In the genomic region with DNA sequence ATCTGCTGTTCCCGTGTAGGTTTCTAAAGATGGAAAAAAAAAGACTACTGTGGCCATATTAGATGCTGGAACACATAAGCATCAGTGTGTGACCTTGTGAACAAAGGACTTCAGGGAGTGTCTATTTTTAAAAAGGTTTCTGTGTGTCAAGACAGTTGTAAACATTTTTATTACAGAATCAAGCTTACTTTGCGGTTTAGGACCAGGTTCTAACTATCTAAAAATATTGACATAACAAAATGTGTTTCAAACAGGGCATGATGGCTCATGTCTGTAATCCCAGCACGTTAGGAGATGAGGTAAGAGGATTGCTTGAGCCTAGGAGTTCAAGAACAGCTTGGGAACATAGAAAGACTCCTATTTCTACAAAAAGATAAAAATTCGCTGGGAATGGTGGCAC, we compare ENCODE assay signal across 1 cellular context.
TF ChIP-seq lines count a peak whose summit lies in the region.

No MANE protein-coding gene starts in this region.

TF ChIP-seq in HepG2, 621 proteins besides CTCF, POLR2A, EP300 and RAD21 (continues in another document):
- no peak for TF ChIP-seq SOX13 (IDR thresholded peaks at IDR 0.05)
- peak in 1 of 2 experiments; percentile 83; a peak in 1 of 4 replicates for TF ChIP-seq SOX13 (CRISPR knock-in tag; conservative IDR thresholded peaks at IDR 0.05 in 1 of 2, IDR thresholded peaks at IDR 0.05 in 1 of 2)
- peak; percentile 70; the same call in 1 of the 2 replicates for TF ChIP-seq RXRB (CRISPR knock-in tag; IDR thresholded peaks at IDR 0.05; ENCODE audit: borderline replicate concordance)
- TF ChIP-seq, protein P1, sequence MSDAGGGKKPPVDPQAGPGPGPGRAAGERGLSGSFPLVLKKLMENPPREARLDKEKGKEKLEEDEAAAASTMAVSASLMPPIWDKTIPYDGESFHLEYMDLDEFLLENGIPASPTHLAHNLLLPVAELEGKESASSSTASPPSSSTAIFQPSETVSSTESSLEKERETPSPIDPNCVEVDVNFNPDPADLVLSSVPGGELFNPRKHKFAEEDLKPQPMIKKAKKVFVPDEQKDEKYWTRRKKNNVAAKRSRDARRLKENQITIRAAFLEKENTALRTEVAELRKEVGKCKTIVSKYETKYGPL (CRISPR knock-in tag; IDR thresholded peaks at IDR 0.05), result no peak
- TF ChIP-seq FOXA1 (IDR thresholded peaks at IDR 0.05), result no peak
- TF ChIP-seq FOXA1 (CRISPR knock-in tag; IDR thresholded peaks at IDR 0.05), result peak; percentile 35; the same call in 1 of the 2 replicates
- TF ChIP-seq, protein P2, sequence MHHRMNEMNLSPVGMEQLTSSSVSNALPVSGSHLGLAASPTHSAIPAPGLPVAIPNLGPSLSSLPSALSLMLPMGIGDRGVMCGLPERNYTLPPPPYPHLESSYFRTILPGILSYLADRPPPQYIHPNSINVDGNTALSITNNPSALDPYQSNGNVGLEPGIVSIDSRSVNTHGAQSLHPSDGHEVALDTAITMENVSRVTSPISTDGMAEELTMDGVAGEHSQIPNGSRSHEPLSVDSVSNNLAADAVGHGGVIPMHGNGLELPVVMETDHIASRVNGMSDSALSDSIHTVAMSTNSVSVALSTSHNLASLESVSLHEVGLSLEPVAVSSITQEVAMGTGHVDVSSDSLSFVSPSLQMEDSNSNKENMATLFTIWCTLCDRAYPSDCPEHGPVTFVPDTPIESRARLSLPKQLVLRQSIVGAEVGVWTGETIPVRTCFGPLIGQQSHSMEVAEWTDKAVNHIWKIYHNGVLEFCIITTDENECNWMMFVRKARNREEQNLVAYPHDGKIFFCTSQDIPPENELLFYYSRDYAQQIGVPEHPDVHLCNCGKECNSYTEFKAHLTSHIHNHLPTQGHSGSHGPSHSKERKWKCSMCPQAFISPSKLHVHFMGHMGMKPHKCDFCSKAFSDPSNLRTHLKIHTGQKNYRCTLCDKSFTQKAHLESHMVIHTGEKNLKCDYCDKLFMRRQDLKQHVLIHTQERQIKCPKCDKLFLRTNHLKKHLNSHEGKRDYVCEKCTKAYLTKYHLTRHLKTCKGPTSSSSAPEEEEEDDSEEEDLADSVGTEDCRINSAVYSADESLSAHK (CRISPR knock-in tag; IDR thresholded peaks at IDR 0.05; ENCODE audit: borderline replicate concordance), result no peak
- 0 out of 2 replicates have a peak, but pooled peaks have one; percentile 26 for TF ChIP-seq KAT8 (CRISPR knock-in tag; IDR thresholded peaks at IDR 0.05)
- TF ChIP-seq MIER3 (CRISPR knock-in tag; IDR thresholded peaks at IDR 0.05; ENCODE audit: borderline replicate concordance), result 0 out of 2 replicates have a peak, but pooled peaks have one; percentile 51
- peak; percentile 58; the same call in 1 of the 2 replicates for TF ChIP-seq TBX3 (IDR thresholded peaks at IDR 0.05; ENCODE audit: borderline replicate concordance)
- no peak for TF ChIP-seq MLLT10 (CRISPR knock-in tag; IDR thresholded peaks at IDR 0.05)
- peak; percentile 15 for TF ChIP-seq TEAD3 (CRISPR knock-in tag; optimal IDR thresholded peaks at IDR 0.05; ENCODE audit: borderline replicate concordance)
- TF ChIP-seq, protein P3, sequence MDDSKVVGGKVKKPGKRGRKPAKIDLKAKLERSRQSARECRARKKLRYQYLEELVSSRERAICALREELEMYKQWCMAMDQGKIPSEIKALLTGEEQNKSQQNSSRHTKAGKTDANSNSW (CRISPR knock-in tag; IDR thresholded peaks at IDR 0.05; ENCODE audit: borderline replicate concordance), result no peak
- no peak for TF ChIP-seq ZC3H13 (CRISPR knock-in tag; IDR thresholded peaks at IDR 0.05)
- no peak for TF ChIP-seq ARNTL (CRISPR knock-in tag; IDR thresholded peaks at IDR 0.05)
- TF ChIP-seq SMC3 (IDR thresholded peaks at IDR 0.05; ENCODE audit: low read length), result peak; percentile 8; the same call in 1 of the 2 replicates
- 0 out of 2 replicates have a peak, but pooled peaks have one; percentile 36 for TF ChIP-seq THAP11 (CRISPR knock-in tag; IDR thresholded peaks at IDR 0.05)
- no peak for TF ChIP-seq MYNN (CRISPR knock-in tag; IDR thresholded peaks at IDR 0.05; ENCODE audit: low read depth)
- TF ChIP-seq MTA1 (CRISPR knock-in tag; IDR thresholded peaks at IDR 0.05; ENCODE audit: borderline replicate concordance), result no peak
- TF ChIP-seq, protein P4, sequence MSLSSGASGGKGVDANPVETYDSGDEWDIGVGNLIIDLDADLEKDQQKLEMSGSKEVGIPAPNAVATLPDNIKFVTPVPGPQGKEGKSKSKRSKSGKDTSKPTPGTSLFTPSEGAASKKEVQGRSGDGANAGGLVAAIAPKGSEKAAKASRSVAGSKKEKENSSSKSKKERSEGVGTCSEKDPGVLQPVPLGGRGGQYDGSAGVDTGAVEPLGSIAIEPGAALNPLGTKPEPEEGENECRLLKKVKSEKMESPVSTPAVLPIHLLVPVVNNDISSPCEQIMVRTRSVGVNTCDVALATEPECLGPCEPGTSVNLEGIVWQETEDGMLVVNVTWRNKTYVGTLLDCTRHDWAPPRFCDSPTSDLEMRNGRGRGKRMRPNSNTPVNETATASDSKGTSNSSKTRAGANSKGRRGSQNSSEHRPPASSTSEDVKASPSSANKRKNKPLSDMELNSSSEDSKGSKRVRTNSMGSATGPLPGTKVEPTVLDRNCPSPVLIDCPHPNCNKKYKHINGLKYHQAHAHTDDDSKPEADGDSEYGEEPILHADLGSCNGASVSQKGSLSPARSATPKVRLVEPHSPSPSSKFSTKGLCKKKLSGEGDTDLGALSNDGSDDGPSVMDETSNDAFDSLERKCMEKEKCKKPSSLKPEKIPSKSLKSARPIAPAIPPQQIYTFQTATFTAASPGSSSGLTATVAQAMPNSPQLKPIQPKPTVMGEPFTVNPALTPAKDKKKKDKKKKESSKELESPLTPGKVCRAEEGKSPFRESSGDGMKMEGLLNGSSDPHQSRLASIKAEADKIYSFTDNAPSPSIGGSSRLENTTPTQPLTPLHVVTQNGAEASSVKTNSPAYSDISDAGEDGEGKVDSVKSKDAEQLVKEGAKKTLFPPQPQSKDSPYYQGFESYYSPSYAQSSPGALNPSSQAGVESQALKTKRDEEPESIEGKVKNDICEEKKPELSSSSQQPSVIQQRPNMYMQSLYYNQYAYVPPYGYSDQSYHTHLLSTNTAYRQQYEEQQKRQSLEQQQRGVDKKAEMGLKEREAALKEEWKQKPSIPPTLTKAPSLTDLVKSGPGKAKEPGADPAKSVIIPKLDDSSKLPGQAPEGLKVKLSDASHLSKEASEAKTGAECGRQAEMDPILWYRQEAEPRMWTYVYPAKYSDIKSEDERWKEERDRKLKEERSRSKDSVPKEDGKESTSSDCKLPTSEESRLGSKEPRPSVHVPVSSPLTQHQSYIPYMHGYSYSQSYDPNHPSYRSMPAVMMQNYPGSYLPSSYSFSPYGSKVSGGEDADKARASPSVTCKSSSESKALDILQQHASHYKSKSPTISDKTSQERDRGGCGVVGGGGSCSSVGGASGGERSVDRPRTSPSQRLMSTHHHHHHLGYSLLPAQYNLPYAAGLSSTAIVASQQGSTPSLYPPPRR (CRISPR knock-in tag; IDR thresholded peaks at IDR 0.05; ENCODE audit: borderline replicate concordance), result peak; percentile 84
- TF ChIP-seq ZBTB1 (CRISPR knock-in tag; IDR thresholded peaks at IDR 0.05; ENCODE audit: borderline replicate concordance), result no peak
- TF ChIP-seq EED (CRISPR knock-in tag; IDR thresholded peaks at IDR 0.05), result no peak
- TF ChIP-seq SAP130 (CRISPR knock-in tag; IDR thresholded peaks at IDR 0.05; ENCODE audit: low read depth), result peak; percentile 82
- TF ChIP-seq ZNF773 (CRISPR knock-in tag; IDR thresholded peaks at IDR 0.05; ENCODE audit: borderline replicate concordance), result no peak
- no peak for TF ChIP-seq TRIM24 (CRISPR knock-in tag; IDR thresholded peaks at IDR 0.05)
- TF ChIP-seq, protein P5, sequence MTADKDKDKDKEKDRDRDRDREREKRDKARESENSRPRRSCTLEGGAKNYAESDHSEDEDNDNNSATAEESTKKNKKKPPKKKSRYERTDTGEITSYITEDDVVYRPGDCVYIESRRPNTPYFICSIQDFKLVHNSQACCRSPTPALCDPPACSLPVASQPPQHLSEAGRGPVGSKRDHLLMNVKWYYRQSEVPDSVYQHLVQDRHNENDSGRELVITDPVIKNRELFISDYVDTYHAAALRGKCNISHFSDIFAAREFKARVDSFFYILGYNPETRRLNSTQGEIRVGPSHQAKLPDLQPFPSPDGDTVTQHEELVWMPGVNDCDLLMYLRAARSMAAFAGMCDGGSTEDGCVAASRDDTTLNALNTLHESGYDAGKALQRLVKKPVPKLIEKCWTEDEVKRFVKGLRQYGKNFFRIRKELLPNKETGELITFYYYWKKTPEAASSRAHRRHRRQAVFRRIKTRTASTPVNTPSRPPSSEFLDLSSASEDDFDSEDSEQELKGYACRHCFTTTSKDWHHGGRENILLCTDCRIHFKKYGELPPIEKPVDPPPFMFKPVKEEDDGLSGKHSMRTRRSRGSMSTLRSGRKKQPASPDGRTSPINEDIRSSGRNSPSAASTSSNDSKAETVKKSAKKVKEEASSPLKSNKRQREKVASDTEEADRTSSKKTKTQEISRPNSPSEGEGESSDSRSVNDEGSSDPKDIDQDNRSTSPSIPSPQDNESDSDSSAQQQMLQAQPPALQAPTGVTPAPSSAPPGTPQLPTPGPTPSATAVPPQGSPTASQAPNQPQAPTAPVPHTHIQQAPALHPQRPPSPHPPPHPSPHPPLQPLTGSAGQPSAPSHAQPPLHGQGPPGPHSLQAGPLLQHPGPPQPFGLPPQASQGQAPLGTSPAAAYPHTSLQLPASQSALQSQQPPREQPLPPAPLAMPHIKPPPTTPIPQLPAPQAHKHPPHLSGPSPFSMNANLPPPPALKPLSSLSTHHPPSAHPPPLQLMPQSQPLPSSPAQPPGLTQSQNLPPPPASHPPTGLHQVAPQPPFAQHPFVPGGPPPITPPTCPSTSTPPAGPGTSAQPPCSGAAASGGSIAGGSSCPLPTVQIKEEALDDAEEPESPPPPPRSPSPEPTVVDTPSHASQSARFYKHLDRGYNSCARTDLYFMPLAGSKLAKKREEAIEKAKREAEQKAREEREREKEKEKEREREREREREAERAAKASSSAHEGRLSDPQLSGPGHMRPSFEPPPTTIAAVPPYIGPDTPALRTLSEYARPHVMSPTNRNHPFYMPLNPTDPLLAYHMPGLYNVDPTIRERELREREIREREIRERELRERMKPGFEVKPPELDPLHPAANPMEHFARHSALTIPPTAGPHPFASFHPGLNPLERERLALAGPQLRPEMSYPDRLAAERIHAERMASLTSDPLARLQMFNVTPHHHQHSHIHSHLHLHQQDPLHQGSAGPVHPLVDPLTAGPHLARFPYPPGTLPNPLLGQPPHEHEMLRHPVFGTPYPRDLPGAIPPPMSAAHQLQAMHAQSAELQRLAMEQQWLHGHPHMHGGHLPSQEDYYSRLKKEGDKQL (CRISPR knock-in tag; IDR thresholded peaks at IDR 0.05; ENCODE audit: low read depth), result peak; percentile 89
- TF ChIP-seq PPARG (CRISPR knock-in tag; conservative IDR thresholded peaks at IDR 0.05), result 0 out of 2 replicates have a peak, but pooled peaks have one; percentile 10
- TF ChIP-seq RORA (CRISPR knock-in tag; IDR thresholded peaks at IDR 0.05), result no peak
- TF ChIP-seq, protein P6, sequence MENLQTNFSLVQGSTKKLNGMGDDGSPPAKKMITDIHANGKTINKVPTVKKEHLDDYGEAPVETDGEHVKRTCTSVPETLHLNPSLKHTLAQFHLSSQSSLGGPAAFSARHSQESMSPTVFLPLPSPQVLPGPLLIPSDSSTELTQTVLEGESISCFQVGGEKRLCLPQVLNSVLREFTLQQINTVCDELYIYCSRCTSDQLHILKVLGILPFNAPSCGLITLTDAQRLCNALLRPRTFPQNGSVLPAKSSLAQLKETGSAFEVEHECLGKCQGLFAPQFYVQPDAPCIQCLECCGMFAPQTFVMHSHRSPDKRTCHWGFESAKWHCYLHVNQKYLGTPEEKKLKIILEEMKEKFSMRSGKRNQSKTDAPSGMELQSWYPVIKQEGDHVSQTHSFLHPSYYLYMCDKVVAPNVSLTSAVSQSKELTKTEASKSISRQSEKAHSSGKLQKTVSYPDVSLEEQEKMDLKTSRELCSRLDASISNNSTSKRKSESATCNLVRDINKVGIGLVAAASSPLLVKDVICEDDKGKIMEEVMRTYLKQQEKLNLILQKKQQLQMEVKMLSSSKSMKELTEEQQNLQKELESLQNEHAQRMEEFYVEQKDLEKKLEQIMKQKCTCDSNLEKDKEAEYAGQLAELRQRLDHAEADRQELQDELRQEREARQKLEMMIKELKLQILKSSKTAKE (CRISPR knock-in tag; IDR thresholded peaks at IDR 0.05; ENCODE audit: borderline replicate concordance), result peak; percentile 58; the same call in 1 of the 2 replicates
- TF ChIP-seq POLR2AphosphoS2 (IDR thresholded peaks at IDR 0.05; ENCODE audit: low read depth, low read length), result no peak
- TF ChIP-seq RCOR2 (CRISPR knock-in tag; IDR thresholded peaks at IDR 0.05), result no peak
- peak; percentile 34; the same call in 1 of the 2 replicates for TF ChIP-seq FOXO1 (CRISPR knock-in tag; IDR thresholded peaks at IDR 0.05)
- TF ChIP-seq NFIC (IDR thresholded peaks at IDR 0.05; ENCODE audit: low read length), result peak; percentile 46; the same call in 1 of the 2 replicates
- TF ChIP-seq PTBP1 (IDR thresholded peaks at IDR 0.05; ENCODE audit: low read depth, low read length, poor library complexity, severe bottlenecking), result no peak
- TF ChIP-seq, protein P7, sequence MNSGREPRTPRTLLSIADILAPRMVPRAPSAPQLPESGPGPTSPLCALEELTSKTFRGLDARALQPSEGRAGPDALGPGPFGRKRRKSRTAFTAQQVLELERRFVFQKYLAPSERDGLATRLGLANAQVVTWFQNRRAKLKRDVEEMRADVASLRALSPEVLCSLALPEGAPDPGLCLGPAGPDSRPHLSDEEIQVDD (CRISPR knock-in tag; IDR thresholded peaks at IDR 0.05; ENCODE audit: borderline replicate concordance), result no peak
- no peak for TF ChIP-seq ZNF441 (CRISPR knock-in tag; IDR thresholded peaks at IDR 0.05; ENCODE audit: borderline replicate concordance)
- TF ChIP-seq, protein P8, sequence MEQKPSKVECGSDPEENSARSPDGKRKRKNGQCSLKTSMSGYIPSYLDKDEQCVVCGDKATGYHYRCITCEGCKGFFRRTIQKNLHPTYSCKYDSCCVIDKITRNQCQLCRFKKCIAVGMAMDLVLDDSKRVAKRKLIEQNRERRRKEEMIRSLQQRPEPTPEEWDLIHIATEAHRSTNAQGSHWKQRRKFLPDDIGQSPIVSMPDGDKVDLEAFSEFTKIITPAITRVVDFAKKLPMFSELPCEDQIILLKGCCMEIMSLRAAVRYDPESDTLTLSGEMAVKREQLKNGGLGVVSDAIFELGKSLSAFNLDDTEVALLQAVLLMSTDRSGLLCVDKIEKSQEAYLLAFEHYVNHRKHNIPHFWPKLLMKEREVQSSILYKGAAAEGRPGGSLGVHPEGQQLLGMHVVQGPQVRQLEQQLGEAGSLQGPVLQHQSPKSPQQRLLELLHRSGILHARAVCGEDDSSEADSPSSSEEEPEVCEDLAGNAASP (CRISPR knock-in tag; IDR thresholded peaks at IDR 0.05; ENCODE audit: borderline replicate concordance), result peak; percentile 21; the same call in 1 of the 2 replicates
- TF ChIP-seq SOX5 (CRISPR knock-in tag; IDR thresholded peaks at IDR 0.05; ENCODE audit: borderline replicate concordance), result peak; percentile 89; the same call in 1 of the 2 replicates
- TF ChIP-seq NFKB2 (CRISPR knock-in tag; IDR thresholded peaks at IDR 0.05; ENCODE audit: borderline replicate concordance), result no peak
- no peak for TF ChIP-seq ZNF775 (CRISPR knock-in tag; IDR thresholded peaks at IDR 0.05; ENCODE audit: borderline replicate concordance)
- TF ChIP-seq MEF2D (CRISPR knock-in tag; IDR thresholded peaks at IDR 0.05), result peak; percentile 91
- TF ChIP-seq CBFB (CRISPR knock-in tag; IDR thresholded peaks at IDR 0.05), result peak; percentile 87
- no peak for TF ChIP-seq ZNF598 (CRISPR knock-in tag; IDR thresholded peaks at IDR 0.05; ENCODE audit: borderline replicate concordance)
